8 cellular contexts compared by ENCODE assay signal in genomic region chr19:10876459-10877240, GRCh38.
DNase-seq lines count a peak whose midpoint lies in the region; ATAC-seq and TF ChIP-seq lines count a peak whose summit lies in the region.

No MANE protein-coding gene starts in this region.

- ATAC-seq in GM21619 (IDR thresholded peaks at IDR 0.05; ENCODE audit: unreplicated experiment), result peak; percentile 55

- peak overlapping the region; percentile 91 for H3K4me2 ChIP-seq in OCI-LY3 (ENCODE audit: low read length)

- H3K4me1 ChIP-seq in OCI-LY3 (ENCODE audit: low read length), result peaks cover 54% of the 10 kb centered on the region
- H3K4me1 ChIP-seq in muscle layer of colon (ENCODE audit: insufficient read depth, low read length), result peaks cover 35% of the 10 kb centered on the region

- peaks cover 4% of the 10 kb centered on the region; the same call in 1 of the 2 replicates for H4K20me1 ChIP-seq in OCI-LY3 (ENCODE audit: insufficient read depth, low read length)

- H3K4me3 ChIP-seq in GM12875 (ENCODE audit: low read depth, low read length), result peak overlapping the region; percentile 28
- peak overlapping the region; percentile 66 for H3K4me3 ChIP-seq in OCI-LY3 (ENCODE audit: low read length)
- H3K4me3 ChIP-seq in muscle layer of colon (ENCODE audit: low read depth in 1 of 2, low read length in 2 of 2), result no peak overlapping the region

- H3K9ac ChIP-seq in OCI-LY3 (ENCODE audit: low read length) (peak overlapping the region; percentile 58), muscle layer of colon (ENCODE audit: low read length) (no peak overlapping the region)

- H3K27me3 ChIP-seq in OCI-LY3 (ENCODE audit: low read depth, low read length), result no peaks in the 10 kb centered on the region
- no peaks in the 10 kb centered on the region for H3K27me3 ChIP-seq in muscle layer of colon (ENCODE audit: control insufficient read depth in 1 of 2, insufficient read depth in 2 of 2, low read length in 2 of 2)

- H2AFZ ChIP-seq in OCI-LY3 (ENCODE audit: low read depth, low read length), result no peak overlapping the region

- TF ChIP-seq CTCF in GM12875 (IDR thresholded peaks at IDR 0.05; ENCODE audit: borderline replicate concordance, insufficient read depth, low read depth, low read length) (no peak), OCI-LY3 (IDR thresholded peaks at IDR 0.05; ENCODE audit: low read depth, low read length) (no peak)

- peaks cover 3% of the 10 kb centered on the region for H3K36me3 ChIP-seq in OCI-LY3 (replicated peaks; ENCODE audit: low read depth, low read length)
- H3K36me3 ChIP-seq in muscle layer of colon (ENCODE audit: insufficient read depth, low read length), result no peaks in the 10 kb centered on the region

- H3K9me3 ChIP-seq in OCI-LY3 (ENCODE audit: insufficient read depth, low read length) (no peaks in the 10 kb centered on the region), muscle layer of colon (ENCODE audit: low read length) (no peaks in the 10 kb centered on the region)

- DNase-seq in EL (no peak), NCI-H1417 (lab: John Stamatoyannopoulos, UW) (no peak), T-helper 9 cell (no peak), cerebellar nuclear complex (lab: John Stamatoyannopoulos, UW) (no peak)

- peak overlapping the region; percentile 86 for H3K27ac ChIP-seq in OCI-LY3 (ENCODE audit: low read length)
- H3K27ac ChIP-seq in muscle layer of colon (ENCODE audit: low read depth, low read length), result peak overlapping the region; percentile 32

- H3K79me2 ChIP-seq in OCI-LY3 (ENCODE audit: low read length), result peaks cover 100% of the 10 kb centered on the region

Comparison
In these comparisons a context has a peak if more than half of its experiments do, and no peak if none do; other contexts are left out.
1. H3K4me3 ChIP-seq: peak in GM12875 (single experiment) and OCI-LY3 (single experiment); none in muscle layer of colon (0 of 2).